15 cellular contexts compared by ENCODE assay signal in genomic region chr4:184403384-184403781, GRCh38.
A peak's percentile ranks its signal among the peaks of the same experiment; 100 is the strongest.
DNase-seq lines count a peak whose midpoint lies in the region; ATAC-seq, FAIRE-seq and TF ChIP-seq lines count a peak whose summit lies in the region.
"Had no signal": no experiment of that assay in that cellular context is flagged by ENCODE, and none has a peak within 500 bp of the region (broad histone marks: within the 10 kb centered on the region; RNA-seq: fewer than 3 reads in every experiment).

No MANE protein-coding gene starts in this region.

- no peak overlapping the region for H2AFZ ChIP-seq in MM.1S (ENCODE audit: low read length)
- H2AFZ ChIP-seq: PC-9 had no signal

- H3K27me3 Mint-ChIP-seq in activated T-cell treated with anti-CD3 and anti-CD28 coated beads, Interleukin-2, amount 50 U/mL, for 24 hours, result no peaks in the 10 kb centered on the region
- H3K27me3 Mint-ChIP-seq in dendritic cell treated with granulocyte-macrophage colony-stimulating factor and Interleukin-4, amounts not matched to agents 40 ng/mL and 50 ng/mL, for 4 days, result no peaks in the 10 kb centered on the region

- peaks cover 35% of the 10 kb centered on the region for H3F3A ChIP-seq in MM.1S (ENCODE audit: insufficient read depth, low read length)

- TF ChIP-seq POLR2A in gastrocnemius medialis (IDR thresholded peaks at IDR 0.05), result no peak

- H3K27me3 ChIP-seq in MM.1S (replicated peaks; ENCODE audit: insufficient read depth, low read length) (no peaks in the 10 kb centered on the region), gastrocnemius medialis (no peaks in the 10 kb centered on the region), right cardiac atrium (ENCODE audit: control insufficient read depth, insufficient read depth) (no peaks in the 10 kb centered on the region)
- H3K27me3 ChIP-seq: esophagus squamous epithelium had no signal

- peak overlapping the region; percentile 38; the same call in 1 of the 2 replicates for H3K9ac ChIP-seq in MM.1S (ENCODE audit: low read length)
- no peak overlapping the region for H3K9ac ChIP-seq in kidney (ENCODE audit: low read length in 2 of 2)

- H3K9me3 Mint-ChIP-seq in activated T-cell treated with anti-CD3 and anti-CD28 coated beads, Interleukin-2, amount 50 U/mL, for 24 hours, result no peaks in the 10 kb centered on the region
- H3K9me3 Mint-ChIP-seq in dendritic cell treated with granulocyte-macrophage colony-stimulating factor and Interleukin-4, amounts not matched to agents 40 ng/mL and 50 ng/mL, for 4 days, result no peaks in the 10 kb centered on the region

- no peaks in the 10 kb centered on the region for H4K20me1 ChIP-seq in MM.1S (ENCODE audit: insufficient read depth, low read length)

- H3K27ac ChIP-seq in MM.1S (ENCODE audit: low read length) (peak overlapping the region; percentile 77), gastrocnemius medialis (peak overlapping the region in 3 of 4 donors; percentile 22 to 86 (median 84)), right cardiac atrium (ENCODE audit: low read length) (no peak overlapping the region), kidney (ENCODE audit: low read depth in 2 of 2, low read length in 2 of 2) (no peak overlapping the region)
- H3K27ac ChIP-seq: PC-9 had no signal

- H3K4me1 Mint-ChIP-seq in activated T-cell treated with anti-CD3 and anti-CD28 coated beads, Interleukin-2, amount 50 U/mL, for 24 hours (ENCODE audit: low read depth), result peaks cover 41% of the 10 kb centered on the region
- H3K4me1 Mint-ChIP-seq in dendritic cell treated with granulocyte-macrophage colony-stimulating factor and Interleukin-4, amounts not matched to agents 40 ng/mL and 50 ng/mL, for 4 days (ENCODE audit: low read depth), result peaks cover 43% of the 10 kb centered on the region

- H3K4me3 Mint-ChIP-seq in activated T-cell treated with anti-CD3 and anti-CD28 coated beads, Interleukin-2, amount 50 U/mL, for 24 hours, result no peak overlapping the region
- H3K4me3 Mint-ChIP-seq in dendritic cell treated with granulocyte-macrophage colony-stimulating factor and Interleukin-4, amounts not matched to agents 40 ng/mL and 50 ng/mL, for 4 days, result no peak overlapping the region

- no peak for DNase-seq in activated T-cell treated with anti-CD3 and anti-CD28 coated beads, Interleukin-2, amount 50 U/mL, for 24 hours
- no peak for DNase-seq in activated T-cell treated with anti-CD3 and anti-CD28 coated beads, Interleukin-2, amount 50 U/mL, for 48 hours
- DNase-seq in MM.1S (no peak), gastrocnemius medialis (no peak), right cardiac atrium (no peak), kidney (no peak), NCI-H510A (lab: John Stamatoyannopoulos, UW) (no peak)
- DNase-seq: activated CD8-positive, alpha-beta memory T cell treated with anti-CD3 and anti-CD28 coated beads, Interleukin-2, amount 50 U/mL, for 4 hours; esophagus squamous epithelium; hippocampal formation; NCI-H187; NCI-H524 treated with DMSO at 0.1 percent for 48 hours; PC-9 had no signal

- 78% methylated on average over 1 of the region's 1 CpG for WGBS in right cardiac atrium

- H3K36me3 ChIP-seq in MM.1S (replicated peaks; ENCODE audit: insufficient read depth, low read length) (peaks cover 30% of the 10 kb centered on the region), gastrocnemius medialis (peaks cover 0 to 42% of the 10 kb centered on the region in 2 donors), kidney (ENCODE audit: control insufficient read depth in 1 of 2, insufficient read depth in 2 of 2, low read length in 2 of 2) (peaks cover 22 to 25% of the 10 kb centered on the region in 2 donors)

- no peaks in the 10 kb centered on the region for H3K9me2 ChIP-seq in MM.1S (replicated peaks; ENCODE audit: insufficient read depth, low read length)

- peaks cover 94% of the 10 kb centered on the region for H3K36me3 Mint-ChIP-seq in activated T-cell treated with anti-CD3 and anti-CD28 coated beads, Interleukin-2, amount 50 U/mL, for 24 hours (ENCODE audit: low read depth)
- peaks cover 95% of the 10 kb centered on the region for H3K36me3 Mint-ChIP-seq in dendritic cell treated with granulocyte-macrophage colony-stimulating factor and Interleukin-4, amounts not matched to agents 40 ng/mL and 50 ng/mL, for 4 days (ENCODE audit: low read depth)

- H3K4me3 ChIP-seq in MM.1S (ENCODE audit: low read length), result no peak overlapping the region
- H3K4me3 ChIP-seq in gastrocnemius medialis, result no peak overlapping the region
- H3K4me3 ChIP-seq in right cardiac atrium (ENCODE audit: low read length), result no peak overlapping the region
- H3K4me3 ChIP-seq in kidney (ENCODE audit: low read length in 2 of 2), result no peak overlapping the region
- H3K4me3 ChIP-seq: esophagus squamous epithelium, PC-9 had no signal

- H3K79me2 ChIP-seq in MM.1S (ENCODE audit: low read length), result peaks cover 82% of the 10 kb centered on the region

- no peak for FAIRE-seq in kidney (lab: Jason Lieb, UNC)
- FAIRE-seq: colon had no signal

- intact Hi-C loops in dendritic cell treated with granulocyte-macrophage colony-stimulating factor and Interleukin-4, amounts not matched to agents 40 ng/mL and 50 ng/mL, for 4 days (cut with micrococcal nuclease), result no loop called here
- intact Hi-C loops in gastrocnemius medialis (cut with DNase I; ENCODE audit: low total_unique reads), result loop anchor here (5.0 kb wide), 2 partner anchors 116 to 136 kb away; no protein-coding TSS in a partner anchor
- intact Hi-C loops in right cardiac atrium (cut with DNase I), result no loop called here
- intact Hi-C loops in kidney (cut with DNase I), result no loop called here

- in situ Hi-C loops in gastrocnemius medialis (cut with MboI; ENCODE audit: low sequenced_read_pairs in 4 of 4), result no loop called here

- TF ChIP-seq CTCF in MM.1S (IDR thresholded peaks at IDR 0.05; ENCODE audit: low read length) (no peak), gastrocnemius medialis (IDR thresholded peaks at IDR 0.05 in 4 of 5, conservative IDR thresholded peaks at IDR 0.05 in 1 of 5) (no peak), kidney (IDR thresholded peaks at IDR 0.05; ENCODE audit: borderline replicate concordance, extremely low read depth, insufficient read depth) (no peak)

- peak overlapping the region; percentile 11 for H3K27ac Mint-ChIP-seq in activated T-cell treated with anti-CD3 and anti-CD28 coated beads, Interleukin-2, amount 50 U/mL, for 24 hours
- peak overlapping the region; percentile 16 for H3K27ac Mint-ChIP-seq in dendritic cell treated with granulocyte-macrophage colony-stimulating factor and Interleukin-4, amounts not matched to agents 40 ng/mL and 50 ng/mL, for 4 days

- peak overlapping the region; percentile 28 for H3K4me2 ChIP-seq in MM.1S (ENCODE audit: low read depth, low read length)
- H3K4me2 ChIP-seq: PC-9 had no signal

- no peak for ATAC-seq in gastrocnemius medialis
- no peak for ATAC-seq in right cardiac atrium

- no peaks in the 10 kb centered on the region for H3K9me3 ChIP-seq in MM.1S (replicated peaks; ENCODE audit: insufficient read depth, low read length)
- H3K9me3 ChIP-seq in gastrocnemius medialis, result no peaks in the 10 kb centered on the region
- no peaks in the 10 kb centered on the region for H3K9me3 ChIP-seq in right cardiac atrium (ENCODE audit: control insufficient read depth, low read length)
- no peaks in the 10 kb centered on the region for H3K9me3 ChIP-seq in kidney (ENCODE audit: control insufficient read depth in 1 of 2, low read length in 2 of 2)
- H3K9me3 ChIP-seq: esophagus squamous epithelium had no signal

- H3K4me1 ChIP-seq in MM.1S (ENCODE audit: low read length) (peaks cover 49% of the 10 kb centered on the region), gastrocnemius medialis (peaks cover 42 to 51% of the 10 kb centered on the region in 2 donors), right cardiac atrium (ENCODE audit: control insufficient read depth, insufficient read depth, low read length) (peaks cover 20% of the 10 kb centered on the region), kidney (ENCODE audit: control insufficient read depth in 1 of 2, insufficient read depth in 1 of 2, low read depth in 1 of 2, low read length in 2 of 2) (peaks cover 0 to 2% of the 10 kb centered on the region in 2 donors)

Comparison
In these comparisons a context has a peak if more than half of its experiments do, and no peak if none do; other contexts are left out.
1. H3K27ac ChIP-seq: peak in MM.1S (single experiment) and gastrocnemius medialis (3 of 4); none in right cardiac atrium (single experiment) and kidney (0 of 2).